25 cellular contexts compared by ENCODE assay signal in genomic region chr2:143425896-143426295, GRCh38.
"Had no signal": no experiment of that assay in that cellular context is flagged by ENCODE, and none has a peak within 500 bp of the region (broad histone marks: within the 10 kb centered on the region; RNA-seq: fewer than 3 reads in every experiment).

No MANE protein-coding gene starts in this region.

- H3K27me3 Mint-ChIP-seq: activated B cell treated with CpG ODN at 0.5 μM for 24 hours; activated CD8-positive, alpha-beta memory T cell treated with anti-CD3 and anti-CD28 coated beads, Interleukin-2, amount 10 ng/mL, durations not matched to agents 7 days and 5 days; naive B cell had no signal

- H3K4me1 ChIP-seq: esophagus muscularis mucosa, prostate gland, suprapubic skin had no signal

- H3K27me3 ChIP-seq: esophagus muscularis mucosa, heart right ventricle, neutrophil, pancreas, suprapubic skin, tibial artery had no signal

- H3K9me3 Mint-ChIP-seq: activated B cell treated with CpG ODN at 0.5 μM for 24 hours; activated naive CD4-positive, alpha-beta T cell treated with anti-CD3 and anti-CD28 coated beads for 36 hours; brain; naive B cell; nephron progenitor cell had no signal

- H3K4me3 Mint-ChIP-seq: activated B cell treated with CpG ODN at 0.5 μM for 24 hours; activated CD8-positive, alpha-beta memory T cell treated with anti-CD3 and anti-CD28 coated beads, Interleukin-2, amount 10 ng/mL, durations not matched to agents 7 days and 5 days; activated CD8-positive, alpha-beta T cell treated with anti-CD3 and anti-CD28 coated beads, Interleukin-2, amount 10 ng/mL, durations not matched to agents 7 days and 5 days; activated naive CD4-positive, alpha-beta T cell treated with anti-CD3 and anti-CD28 coated beads for 36 hours; brain; mesothelial cell of epicardium; naive B cell; nephron progenitor cell had no signal

- H3K27ac Mint-ChIP-seq: activated B cell treated with CpG ODN at 0.5 μM for 24 hours; activated CD8-positive, alpha-beta memory T cell treated with anti-CD3 and anti-CD28 coated beads, Interleukin-2, amount 10 ng/mL, durations not matched to agents 7 days and 5 days; activated CD8-positive, alpha-beta T cell treated with anti-CD3 and anti-CD28 coated beads, Interleukin-2, amount 10 ng/mL, durations not matched to agents 7 days and 5 days; activated naive CD4-positive, alpha-beta T cell treated with anti-CD3 and anti-CD28 coated beads for 36 hours; brain; mesothelial cell of epicardium; nephron progenitor cell had no signal

- H3K4me1 Mint-ChIP-seq: brain, mesothelial cell of epicardium, nephron progenitor cell had no signal

- H3K36me3 ChIP-seq: esophagus muscularis mucosa, heart right ventricle, neutrophil, pancreas, prostate gland, suprapubic skin, tibial artery had no signal

- H3K27ac ChIP-seq: esophagus muscularis mucosa, heart right ventricle, neutrophil, pancreas, prostate gland, suprapubic skin, tibial artery had no signal

- H3K4me3 ChIP-seq: esophagus muscularis mucosa, heart right ventricle, pancreas, prostate gland, suprapubic skin, tibial artery had no signal

- H3K36me3 Mint-ChIP-seq: brain, mesothelial cell of epicardium, naive B cell had no signal

- ATAC-seq: activated CD8-positive, alpha-beta memory T cell treated with anti-CD3 and anti-CD28 coated beads, Interleukin-2, amount 10 ng/mL, durations not matched to agents 7 days and 5 days; activated CD8-positive, alpha-beta T cell treated with anti-CD3 and anti-CD28 coated beads, Interleukin-2, amount 10 ng/mL, durations not matched to agents 7 days and 5 days; heart right ventricle; left ventricle myocardium superior; pancreas; sciatic nerve had no signal

- DNase-seq: activated B cell treated with CpG ODN at 0.5 μM for 24 hours; activated CD8-positive, alpha-beta memory T cell treated with anti-CD3 and anti-CD28 coated beads, Interleukin-2, amount 10 ng/mL, durations not matched to agents 7 days and 5 days; activated CD8-positive, alpha-beta T cell treated with anti-CD3 and anti-CD28 coated beads, Interleukin-2, amount 10 ng/mL, durations not matched to agents 7 days and 5 days; activated effector memory CD4-positive, alpha-beta T cell treated with anti-CD3 and anti-CD28 coated beads, Interleukin-2, amount 50 U/mL, for 16 hours; activated naive CD4-positive, alpha-beta T cell treated with anti-CD3 and anti-CD28 coated beads for 36 hours; aorta; foreskin melanocyte; heart right ventricle; left ventricle myocardium superior; naive B cell; nephron progenitor cell; pancreas; retina; stimulated activated CD4-positive, alpha-beta T cell treated with anti-CD3 and anti-CD28 coated beads, Interleukin-15, amount 100 ng/mL, for 24 hours; stimulated activated CD4-positive, alpha-beta T cell treated with anti-CD3 and anti-CD28 coated beads, Interleukin-2, amount 100 ng/mL, for 24 hours; stimulated activated naive CD4-positive, alpha-beta T cell; T-helper 2 cell; tibial artery had no signal

- H3K9me3 ChIP-seq: esophagus muscularis mucosa, heart right ventricle, neutrophil, pancreas, prostate gland, suprapubic skin, tibial artery had no signal
